Comparison of ENCODE assay signal across 8 cellular contexts in genomic region chr12:92927436-92928116, GRCh38. TPM values are rescaled to one million over a fixed set of nuclear protein-coding genes. Genes with fewer than 3 reads are reported as not detected.
A peak's percentile ranks its signal among the peaks of the same experiment; 100 is the strongest.
DNase-seq lines count a peak whose midpoint lies in the region; ATAC-seq, FAIRE-seq and TF ChIP-seq lines count a peak whose summit lies in the region.

No MANE protein-coding gene starts in this region.

- CTCF ChIA-PET in K562 (lab: Yijun Ruan, JAX; ENCODE audit: low intra/inter-chr PET ratio): no interaction called here

- H3K4me2 ChIP-seq in K562 (ENCODE audit: insufficient read depth, low read length): peak overlapping the region; percentile 82

- no peak for TF ChIP-seq POLR2A in K562 (conservative IDR thresholded peaks at IDR 0.05)
- TF ChIP-seq POLR2A in right lobe of liver (IDR thresholded peaks at IDR 0.05): no peak

- peak overlapping the region in 1 of 2 experiments; percentile 81; a peak in 2 of 4 replicates for H3K9ac ChIP-seq in K562 (ENCODE audit: insufficient read depth in 1 of 2, low read depth in 2 of 2, low read length in 2 of 2)

- H3K79me2 ChIP-seq in K562 (ENCODE audit: control insufficient read depth, insufficient read depth, low read length): peaks cover 53% of the 10 kb centered on the region

- H3K27ac ChIP-seq in heart right ventricle (peak overlapping the region in 9 of 10 donors; percentile 92 to 99 (median 97)), K562 (ENCODE audit: extremely low read depth, low read depth, low read length) (peak overlapping the region; percentile 94; the same call in 2 of the 3 replicates), right lobe of liver (peak overlapping the region; percentile 89 to 98 (median 92)), tibial artery (peak overlapping the region; percentile 97 to 100)

- no peak overlapping the region; the same call in 1 of the 2 replicates for H2AFZ ChIP-seq in K562 (ENCODE audit: low read depth, low read length)

- TF ChIP-seq RAD21 in K562 (CRISPR knock-in tag; conservative IDR thresholded peaks at IDR 0.05 in 1 of 2, IDR thresholded peaks at IDR 0.05 in 1 of 2): no peak

- peak; percentile 78 for FAIRE-seq in K562 (lab: Jason Lieb, UNC)

- DNase-seq in heart right ventricle (no peak), Right ventricle myocardium superior (no peak), M059J (ENCODE audit: low read depth) (peak; percentile 78), K562 (ENCODE audit: extremely low read depth in 1 of 4, low spot score in 3 of 4) (peak; percentile 17 to 50 (median 20)), right lobe of liver (no peak), tibial artery (no peak), mucosa of gallbladder (ENCODE audit: low spot score) (no peak), SHP77 treated with DMSO at 0.1 percent for 48 hours (lab: John Stamatoyannopoulos, UW) (no peak)

- H3K4me1 ChIP-seq in heart right ventricle (peaks cover 0 to 62% (median 50%) of the 10 kb centered on the region in 9 donors), K562 (replicated peaks in 1 of 2; ENCODE audit: control insufficient read depth in 2 of 2, insufficient read depth in 2 of 2, low read length in 2 of 2) (peaks cover 8 to 15% of the 10 kb centered on the region in 2 experiments; a peak in 3 of 5 replicates), right lobe of liver (peaks cover 0 to 13% (median 4%) of the 10 kb centered on the region in 4 donors), tibial artery (peaks cover 0 to 53% (median 22%) of the 10 kb centered on the region in 4 donors)

- WGBS in heart right ventricle, 2 donors: 7 to 16% methylated on average over 7 of the region's 7 CpGs
- 3% methylated on average over 7 of the region's 7 CpGs for WGBS in K562 (ENCODE audit: insufficient coverage, low coverage, missing lambda C conversion rate)
- 8% methylated on average over 7 of the region's 7 CpGs for WGBS in right lobe of liver (ENCODE audit: insufficient coverage, low coverage, low lambda C conversion rate, missing lambda C conversion rate)

- ATAC-seq in heart right ventricle: peak in 1 of 8 donors; percentile 20
- ATAC-seq in Right ventricle myocardium superior (ENCODE audit: poor library complexity): no peak
- ATAC-seq in K562: no peak
- peak in 1 of 4 donors; percentile 21 for ATAC-seq in right lobe of liver

- no peak for TF ChIP-seq EP300 in K562 (IDR thresholded peaks at IDR 0.05; ENCODE audit: low read length)

- 0 out of 2 replicates have a peak, but pooled peaks cover 4% of the 10 kb centered on the region for H4K20me1 ChIP-seq in K562 (replicated peaks; ENCODE audit: control insufficient read depth, insufficient read depth, low read length)

- H3K9me3 ChIP-seq in heart right ventricle (no peaks in the 10 kb centered on the region), K562 (replicated peaks; ENCODE audit: control insufficient read depth, insufficient read depth, low read depth, low read length) (no peaks in the 10 kb centered on the region), right lobe of liver (no peaks in the 10 kb centered on the region), tibial artery (no peaks in the 10 kb centered on the region)

- intact Hi-C loops in heart right ventricle (cut with DNase I) (loop anchor here in 8 of 10 donors (5.0 to 10.0 kb wide), 7 partner anchors 65 to 423 kb away; no protein-coding TSS in a partner anchor), Right ventricle myocardium superior (cut with DNase I) (no loop called here), K562 (cut with micrococcal nuclease) (loop anchor here (5.0 to 10.0 kb wide), 4 partner anchors 85 to 387 kb away; no protein-coding TSS in a partner anchor), right lobe of liver (cut with DNase I) (no loop called here), tibial artery (cut with DNase I; ENCODE audit: low total_unique reads) (no loop called here)

- no peaks in the 10 kb centered on the region for H3K36me3 ChIP-seq in heart right ventricle
- peaks cover 4% of the 10 kb centered on the region; the same call in 1 of the 3 replicates for H3K36me3 ChIP-seq in K562 (ENCODE audit: control insufficient read depth, insufficient read depth, low read length)
- H3K36me3 ChIP-seq in right lobe of liver: no peaks in the 10 kb centered on the region
- H3K36me3 ChIP-seq in tibial artery: no peaks in the 10 kb centered on the region

- in situ Hi-C loops in K562 (cut with MboI): no loop called here

- TSS peak; percentile 64 for BruUV-seq in K562 (replicated peaks; lab: Mats Ljungman, UMichigan)

- TF ChIP-seq CTCF in heart right ventricle (IDR thresholded peaks at IDR 0.05) (no peak), K562 (IDR thresholded peaks at IDR 0.05 in 2 of 3, conservative IDR thresholded peaks at IDR 0.05 in 1 of 3; ENCODE audit: insufficient read depth in 2 of 3, low read depth in 1 of 3, low read length in 3 of 3) (no peak), right lobe of liver (IDR thresholded peaks at IDR 0.05) (no peak), tibial artery (IDR thresholded peaks at IDR 0.05) (no peak)

- H3K4me3 ChIP-seq in heart right ventricle (peak overlapping the region in 9 of 10 donors; percentile 66 to 94 (median 87)), K562 (peak overlapping the region; percentile 74), right lobe of liver (peak overlapping the region; percentile 69 to 73 (median 72)), tibial artery (peak overlapping the region; percentile 83 to 93)

- POLR2A ChIA-PET in K562 (lab: Yijun Ruan, JAX): interaction anchor here (0.6 to 1.1 kb wide), 5 partner anchors 8 to 642 kb away, joined by 3 to 5 read pairs (median 3); no protein-coding TSS in a partner anchor

- no peaks in the 10 kb centered on the region for H3K9me1 ChIP-seq in K562 (ENCODE audit: control insufficient read depth, insufficient read depth, low read length)

- no peaks in the 10 kb centered on the region for H3K27me3 ChIP-seq in heart right ventricle
- H3K27me3 ChIP-seq in K562 (ENCODE audit: control insufficient read depth in 2 of 2, insufficient read depth in 2 of 2, low read length in 2 of 2): no peaks in the 10 kb centered on the region
- no peaks in the 10 kb centered on the region for H3K27me3 ChIP-seq in right lobe of liver
- H3K27me3 ChIP-seq in tibial artery: no peaks in the 10 kb centered on the region

TF ChIP-seq in K562, 482 proteins besides CTCF, POLR2A, EP300 and RAD21 (continues in another document):
- TF ChIP-seq MEIS2 (IDR thresholded peaks at IDR 0.05; ENCODE audit: partially characterized antibody) (peak; percentile 53), ZNF766 (CRISPR knock-in tag; conservative IDR thresholded peaks at IDR 0.05) (no peak), SMARCA4 (IDR thresholded peaks at IDR 0.05) (peak; percentile 72), PRPF4 (IDR thresholded peaks at IDR 0.05; ENCODE audit: insufficient read depth, low read depth, low read length, poor library complexity, severe bottlenecking) (no peak), RBM25 (IDR thresholded peaks at IDR 0.05; ENCODE audit: low read depth, low read length, severe bottlenecking) (no peak), RCOR1 (IDR thresholded peaks at IDR 0.05; ENCODE audit: borderline replicate concordance in 1 of 2, low read depth in 2 of 2, low read length in 2 of 2) (0 out of 4 replicates have a peak, but pooled peaks of 1 of the 2 experiments have one; percentile 48), MLX (CRISPR knock-in tag; conservative IDR thresholded peaks at IDR 0.05) (no peak), DIDO1 (tag; IDR thresholded peaks at IDR 0.05; ENCODE audit: low read depth) (no peak), BRF1 (IDR thresholded peaks at IDR 0.05; ENCODE audit: borderline replicate concordance, extremely low read depth, insufficient read length) (no peak), SNIP1 (IDR thresholded peaks at IDR 0.05; ENCODE audit: low read depth) (no peak), TEAD4 (IDR thresholded peaks at IDR 0.05; ENCODE audit: low read length) (peak; percentile 37; the same call in 1 of the 2 replicates), TEAD4 (CRISPR knock-in tag; IDR thresholded peaks at IDR 0.05; ENCODE audit: borderline replicate concordance) (no peak), SMARCE1 (IDR thresholded peaks at IDR 0.05) (peak; percentile 63; the same call in 1 of the 2 replicates), HDAC1 (IDR thresholded peaks at IDR 0.05) (peak in 1 of 2 experiments; percentile 21; a peak in 1 of 4 replicates), CC2D1A (IDR thresholded peaks at IDR 0.05) (no peak), NFE2 (IDR thresholded peaks at IDR 0.05; ENCODE audit: low read depth) (peak; percentile 57), CEBPB (tag; IDR thresholded peaks at IDR 0.05) (peak; percentile 14; the same call in 1 of the 2 replicates)

RNA-seq across cellular contexts. Expression of gene EEA1, which starts 1.5 kb away (rescaled TPM):
- total RNA-seq in heart right ventricle (10 to 100 TPM; 21.7 to 41.6 (median 33.8) TPM), Right ventricle myocardium superior (22.1 TPM), K562 (2014; rRNA removed) (5.7 and 7.5 TPM in 2 replicates), K562 (2014; rRNA removed; fragmentation: Illumina TruSeq; extraction: Trizol) (13.2 and 16.8 TPM in 2 replicates), K562 (2015; rRNA removed; fragmentation: Illumina TruSeq; extraction: Trizol) (17.1 and 17.3 TPM in 2 replicates), K562 (2021) (16.5 and 18.0 TPM in 2 replicates), right lobe of liver (10 to 100 TPM in 5 of 6 experiments, 1 to 10 TPM in 1; 8.9 to 20.3 (median 16.3) TPM), mucosa of gallbladder (30.0 TPM)
- polyA plus RNA-seq in heart right ventricle (1 to 10 TPM; 2.6 to 5.9 TPM), K562 (2011; rRNA removed) (4.4 and 5.4 TPM in 2 replicates), K562 (2014; fragmentation: Illumina TruSeq; extraction: Trizol) (8.1 and 12.5 TPM in 2 replicates), K562 (2014; fragmentation: Nextera tagmentation; extraction: Ambion mirVana) (1 to 10 TPM; 3.5 to 4.8 TPM), K562 (2014; rRNA removed) (4.0 and 5.5 TPM in 2 replicates)
- total RNA-seq in M059J (2014; rRNA removed; shearing (Covaris generic)): 8.0 and 13.3 TPM in 2 replicates
- total RNA-seq in K562 (2011; cell fraction: chromatin; rRNA removed; ENCODE audit: low replicate concordance): 2.8 and 26.6 TPM in 2 replicates
- 1.8 and 2.2 TPM in 2 replicates for total RNA-seq in K562 (2011; cell fraction: nucleolus; rRNA removed)
- 5.1 and 6.6 TPM in 2 replicates for total RNA-seq in K562 (2011; cell fraction: nucleoplasm; rRNA removed)
- polyA plus RNA-seq in K562 (2011; cell fraction: cytosol; rRNA removed): 0.45 and 1.1 TPM in 2 replicates
- polyA plus RNA-seq in K562 (2011; cell fraction: nucleus; rRNA removed): 3.9 and 4.0 TPM in 2 replicates
- 6.1 TPM in 2 replicates for polyA plus RNA-seq in K562 (2012)
- 29.0 and 36.6 TPM in 2 replicates for polyA minus RNA-seq in K562 (2011; rRNA and poly(A)+ RNA removed)
- polyA minus RNA-seq in K562 (2011; cell fraction: cytosol; rRNA and poly(A)+ RNA removed): 15.2 and 15.7 TPM in 2 replicates
- polyA minus RNA-seq in K562 (2011; cell fraction: nucleus; rRNA and poly(A)+ RNA removed): 5.8 and 14.8 TPM in 2 replicates

Comparison
In these comparisons a context has a peak if more than half of its experiments do, and no peak if none do; other contexts are left out.
1. intact Hi-C loops: an anchor here in heart right ventricle (5.0 to 10.0 kb wide) and K562 (5.0 to 10.0 kb wide); none called in Right ventricle myocardium superior, right lobe of liver and tibial artery.
2. DNase-seq: peak in M059J (single experiment) and K562 (4 of 4); none in heart right ventricle (0 of 2), Right ventricle myocardium superior (single experiment), right lobe of liver (0 of 3), tibial artery (0 of 2), mucosa of gallbladder (single experiment) and SHP77 treated with DMSO at 0.1 percent for 48 hours (single experiment).
3. Peak in every context shown above with its lines, with median percentiles within 50 percentile points of each other: H3K27ac ChIP-seq and H3K4me3 ChIP-seq.